In genomic region chr1:44405041-44405803, GRCh38 we compare ENCODE assay signal across 8 cellular contexts. TPM values are rescaled to one million over a fixed set of nuclear protein-coding genes. Genes with fewer than 3 reads are reported as not detected.
DNase-seq lines count a peak whose midpoint lies in the region; ATAC-seq and TF ChIP-seq lines count a peak whose summit lies in the region.

RNF220 (plus strand) TSS chr1:44405255.

- H3K14ac ChIP-seq in neuronal stem cell (ENCODE audit: low read length), result no peak within 1 kb of the TSS

- no peak within 1 kb of the TSS for H4K91ac ChIP-seq in neuronal stem cell (ENCODE audit: low read depth, low read length, poor library complexity)

- H2AFZ ChIP-seq in OCI-LY1 (ENCODE audit: low read length) (no peak within 1 kb of the TSS), neuronal stem cell (ENCODE audit: low read length) (peak within 1 kb of the TSS; percentile 70)

- H3K9me3 ChIP-seq in OCI-LY1 (ENCODE audit: low read length), result no peaks in the 10 kb centered on the region
- H3K9me3 ChIP-seq in neuronal stem cell (replicated peaks in 1 of 2; ENCODE audit: control insufficient read depth in 2 of 2, insufficient read depth in 1 of 2, low read depth in 1 of 2, low read length in 2 of 2), result no peaks in the 10 kb centered on the region
- no peaks in the 10 kb centered on the region for H3K9me3 ChIP-seq in vagina

- peak within 1 kb of the TSS; percentile 20 for H2BK5ac ChIP-seq in neuronal stem cell (ENCODE audit: low read length)

- peak within 1 kb of the TSS; percentile 28 for H2AK5ac ChIP-seq in neuronal stem cell (ENCODE audit: low read depth, low read length)

- no peak within 1 kb of the TSS for H2BK120ac ChIP-seq in neuronal stem cell (ENCODE audit: low read depth, low read length)

- peak within 1 kb of the TSS; percentile 2; the same call in 1 of the 2 replicates for H3K4me3 ChIP-seq in HL-60 (replicated peaks; ENCODE audit: insufficient read depth, low read length)
- peak within 1 kb of the TSS; percentile 36 for H3K4me3 ChIP-seq in OCI-LY1 (ENCODE audit: low read depth, low read length, poor library complexity, severe bottlenecking)
- peak within 1 kb of the TSS; percentile 85 to 99 for H3K4me3 ChIP-seq in neuronal stem cell (ENCODE audit: low read length in 2 of 2)
- H3K4me3 ChIP-seq in vagina, result peak within 1 kb of the TSS; percentile 22 to 36

- H3K27ac Mint-ChIP-seq in activated naive CD8-positive, alpha-beta T cell treated with anti-CD3 and anti-CD28 coated beads, Interleukin-2, amount 10 ng/mL, durations not matched to agents 7 days and 5 days, result no peak within 1 kb of the TSS

- peak; percentile 98 for DNase-seq in Ammon's horn (ENCODE audit: low spot score)
- peak in 1 of 2 experiments; percentile 44 for DNase-seq in HL-60 (ENCODE audit: low read depth in 1 of 2, low spot score in 1 of 2)
- peak; percentile 55 for DNase-seq in activated naive CD8-positive, alpha-beta T cell treated with anti-CD3 and anti-CD28 coated beads, Interleukin-2, amount 10 ng/mL, durations not matched to agents 7 days and 5 days
- DNase-seq in Right ventricle myocardium inferior (ENCODE audit: missing footprints), result peak; percentile 75
- peak; percentile 78 for DNase-seq in neuronal stem cell (ENCODE audit: low spot score)
- DNase-seq in vagina (ENCODE audit: extremely low spot score in 2 of 2), result no peak

- H3K9me2 ChIP-seq in OCI-LY1 (ENCODE audit: low read depth, low read length), result no peaks in the 10 kb centered on the region

- peaks cover 59% of the 10 kb centered on the region for H3K27me3 Mint-ChIP-seq in activated naive CD8-positive, alpha-beta T cell treated with anti-CD3 and anti-CD28 coated beads, Interleukin-2, amount 10 ng/mL, durations not matched to agents 7 days and 5 days

- POLR2A ChIA-PET in activated naive CD8-positive, alpha-beta T cell treated with anti-CD3 and anti-CD28 coated beads, Interleukin-2, amount 10 ng/mL, durations not matched to agents 7 days and 5 days (lab: Charles Lee), result no interaction called here

- WGBS in neuronal stem cell (ENCODE audit: extremely low coverage in 2 of 2, insufficient read length in 2 of 2, insufficient replicate concordance in 1 of 2), 2 donors, result no CpG with 5 or more reads among the region's 54 CpGs

- peaks cover 76% of the 10 kb centered on the region for H3K27me3 ChIP-seq in HL-60 (ENCODE audit: insufficient read depth, poor library complexity, severe bottlenecking)
- no peaks in the 10 kb centered on the region; the same call in 1 of the 2 replicates for H3K27me3 ChIP-seq in OCI-LY1 (ENCODE audit: insufficient read depth, low read length)
- peaks cover 18 to 47% (median 23%) of the 10 kb centered on the region in 3 experiments for H3K27me3 ChIP-seq in neuronal stem cell (ENCODE audit: control insufficient read depth in 3 of 3, insufficient read depth in 3 of 3, low read depth in 1 of 3, low read length in 3 of 3)
- H3K27me3 ChIP-seq in vagina, result peaks cover 24% of the 10 kb centered on the region

- intact Hi-C loops in Right ventricle myocardium inferior (cut with DNase I) (loop anchor here (1.0 to 5.0 kb wide), 2 partner anchors 77 to 95 kb away; no protein-coding TSS in a partner anchor), vagina (cut with DNase I) (no loop called here)

- ATAC-seq in activated naive CD8-positive, alpha-beta T cell treated with anti-CD3 and anti-CD28 coated beads, Interleukin-2, amount 10 ng/mL, durations not matched to agents 7 days and 5 days (ENCODE audit: low read depth), result peak; percentile 43
- ATAC-seq in Right ventricle myocardium inferior (peak; percentile 80), GM18858 (IDR thresholded peaks at IDR 0.05; ENCODE audit: unreplicated experiment) (no peak)

- H4K8ac ChIP-seq in neuronal stem cell (ENCODE audit: low read depth, low read length), result no peak within 1 kb of the TSS

- TF ChIP-seq POLR2A in vagina (IDR thresholded peaks at IDR 0.05), result no peak

- H3K9me3 Mint-ChIP-seq in activated naive CD8-positive, alpha-beta T cell treated with anti-CD3 and anti-CD28 coated beads, Interleukin-2, amount 10 ng/mL, durations not matched to agents 7 days and 5 days, result no peaks in the 10 kb centered on the region

- H3K4me3 Mint-ChIP-seq in activated naive CD8-positive, alpha-beta T cell treated with anti-CD3 and anti-CD28 coated beads, Interleukin-2, amount 10 ng/mL, durations not matched to agents 7 days and 5 days, result peak within 1 kb of the TSS; percentile 84

- peaks cover 22% of the 10 kb centered on the region for H3K4me1 Mint-ChIP-seq in activated naive CD8-positive, alpha-beta T cell treated with anti-CD3 and anti-CD28 coated beads, Interleukin-2, amount 10 ng/mL, durations not matched to agents 7 days and 5 days

- peak within 1 kb of the TSS; percentile 84 for H3K18ac ChIP-seq in neuronal stem cell (ENCODE audit: low read length)

- H3K4me2 ChIP-seq in OCI-LY1 (ENCODE audit: low read length) (peak within 1 kb of the TSS; percentile 57), neuronal stem cell (ENCODE audit: insufficient read depth, low read length, poor library complexity, severe bottlenecking) (peak within 1 kb of the TSS; percentile 74)

- H3K27ac ChIP-seq in HL-60 (replicated peaks) (no peak within 1 kb of the TSS), OCI-LY1 (ENCODE audit: low read depth, low read length, poor library complexity, severe bottlenecking) (no peak within 1 kb of the TSS), neuronal stem cell (replicated peaks; ENCODE audit: low read length) (no peak within 1 kb of the TSS), vagina (peak within 1 kb of the TSS; percentile 15)

- no peak within 1 kb of the TSS for H2BK12ac ChIP-seq in neuronal stem cell (ENCODE audit: low read length)

- H3K9ac ChIP-seq in OCI-LY1 (ENCODE audit: low read length) (no peak within 1 kb of the TSS), neuronal stem cell (ENCODE audit: low read depth, low read length, poor library complexity) (peak within 1 kb of the TSS; percentile 82)

- no peaks in the 10 kb centered on the region for H3K79me2 ChIP-seq in OCI-LY1 (ENCODE audit: insufficient read depth, low read length)

- H3K36me3 Mint-ChIP-seq in activated naive CD8-positive, alpha-beta T cell treated with anti-CD3 and anti-CD28 coated beads, Interleukin-2, amount 10 ng/mL, durations not matched to agents 7 days and 5 days, result no peaks in the 10 kb centered on the region

- peak within 1 kb of the TSS; percentile 59 for H3K23ac ChIP-seq in neuronal stem cell (ENCODE audit: low read depth, low read length, poor library complexity)

- no peak within 1 kb of the TSS for H2BK15ac ChIP-seq in neuronal stem cell (ENCODE audit: low read length)

- no peak within 1 kb of the TSS for H3K4ac ChIP-seq in neuronal stem cell (ENCODE audit: low read length)

- H3K4me1 ChIP-seq in OCI-LY1 (ENCODE audit: insufficient read depth, low read length, severe bottlenecking) (no peaks in the 10 kb centered on the region), neuronal stem cell (ENCODE audit: control insufficient read depth in 2 of 2, insufficient read depth in 1 of 2, low read depth in 1 of 2, low read length in 2 of 2) (peaks cover 14% of the 10 kb centered on the region in 2 donors), vagina (peaks cover 42% of the 10 kb centered on the region)

- no peak for TF ChIP-seq CTCF in HL-60 (IDR thresholded peaks at IDR 0.05; ENCODE audit: insufficient read depth, low read length)
- TF ChIP-seq CTCF in OCI-LY1 (IDR thresholded peaks at IDR 0.05; ENCODE audit: low read length), result no peak
- no peak for TF ChIP-seq CTCF in vagina (IDR thresholded peaks at IDR 0.05)

- H3F3A ChIP-seq in OCI-LY1 (ENCODE audit: insufficient read depth, low read length), result no peaks in the 10 kb centered on the region

- H3K36me3 ChIP-seq in OCI-LY1 (ENCODE audit: insufficient read depth, low read length) (no peaks in the 10 kb centered on the region), neuronal stem cell (replicated peaks in 1 of 2; ENCODE audit: control insufficient read depth in 2 of 2, insufficient read depth in 2 of 2, low read length in 2 of 2) (no peaks in the 10 kb centered on the region), vagina (no peaks in the 10 kb centered on the region)

- no peaks in the 10 kb centered on the region for H4K20me1 ChIP-seq in OCI-LY1 (ENCODE audit: insufficient read depth, low read length)

- no peaks in the 10 kb centered on the region for H3K79me1 ChIP-seq in neuronal stem cell (ENCODE audit: low read depth, low read length)

RNA-seq across cellular contexts. Expression of gene RNF220, which starts in this region (rescaled TPM):
- 10 to 100 TPM; 91.3 to 94.4 TPM for total RNA-seq in activated naive CD8-positive, alpha-beta T cell treated with anti-CD3 and anti-CD28 coated beads, Interleukin-2, amount 10 ng/mL, durations not matched to agents 7 days and 5 days
- total RNA-seq in Right ventricle myocardium inferior (76.4 TPM), vagina (52.5 TPM)
- 105 TPM for polyA plus RNA-seq in neuronal stem cell (2013, experiment 1 of 2)
- 97.3 TPM for polyA plus RNA-seq in neuronal stem cell (2013, experiment 2 of 2)

Comparison
In these comparisons a context has a peak if more than half of its experiments do, and no peak if none do; other contexts are left out.
1. DNase-seq: peak in Ammon's horn (single experiment), activated naive CD8-positive, alpha-beta T cell treated with anti-CD3 and anti-CD28 coated beads, Interleukin-2, amount 10 ng/mL, durations not matched to agents 7 days and 5 days (single experiment), Right ventricle myocardium inferior (single experiment) and neuronal stem cell (single experiment); none in vagina (0 of 2).
2. H3K4me3 ChIP-seq: peak in every context shown above with its lines; median percentile 92 in neuronal stem cell; 36 in OCI-LY1; 29 in vagina; 2 in HL-60.